ENCODE assay signal across 18 cellular contexts in genomic region chr10:20955355-20955893, GRCh38. TPM values are rescaled to one million over a fixed set of nuclear protein-coding genes. Genes with fewer than 3 reads are reported as not detected.
A peak's percentile ranks its signal among the peaks of the same experiment; 100 is the strongest.
DNase-seq lines count a peak whose midpoint lies in the region; ATAC-seq, FAIRE-seq and TF ChIP-seq lines count a peak whose summit lies in the region.
"Had no signal": no experiment of that assay in that cellular context is flagged by ENCODE, and none has a peak within 500 bp of the region (broad histone marks: within the 10 kb centered on the region; RNA-seq: fewer than 3 reads in every experiment).

No MANE protein-coding gene starts in this region.

- FAIRE-seq in K562 (lab: Jason Lieb, UNC) = peak; percentile 54
- FAIRE-seq: bronchial epithelial cell, HTR-8/SVneo, keratinocyte had no signal

- peak; percentile 63 for ATAC-seq in GM18520 (IDR thresholded peaks at IDR 0.05; ENCODE audit: unreplicated experiment)
- peak; percentile 91 for ATAC-seq in K562
- no peak for ATAC-seq in GM18519 (IDR thresholded peaks at IDR 0.05; ENCODE audit: low FRiP score, unreplicated experiment)
- ATAC-seq: right cardiac atrium; stimulated activated naive B cell treated with anti-CD40 and anti-IgM and Interleukin-4, amounts not matched to agents 10 μg/mL and 1 μg/mL and 100 μg/mL, for 72 hours had no signal

- intact Hi-C loops in K562 (cut with micrococcal nuclease) = no loop called here

- no peak for TF ChIP-seq POLR2A in K562 (conservative IDR thresholded peaks at IDR 0.05)

- TF ChIP-seq EP300 in K562 (IDR thresholded peaks at IDR 0.05; ENCODE audit: low read length) = no peak; the same call in 1 of the 2 replicates

- no TSS peak for BruUV-seq in K562 (replicated peaks; lab: Mats Ljungman, UMichigan)

- H3K27ac Mint-ChIP-seq in neural progenitor cell = peak overlapping the region; percentile 12
- H3K27ac Mint-ChIP-seq: stimulated activated naive B cell treated with anti-CD40 and anti-IgM and Interleukin-4, amounts not matched to agents 10 μg/mL and 1 μg/mL and 100 μg/mL, for 72 hours had no signal

- no peak overlapping the region for H3K4me3 Mint-ChIP-seq in neural progenitor cell
- H3K4me3 Mint-ChIP-seq: stimulated activated naive B cell treated with anti-CD40 and anti-IgM and Interleukin-4, amounts not matched to agents 10 μg/mL and 1 μg/mL and 100 μg/mL, for 72 hours had no signal

- DNase-seq in NCI-H524 (lab: John Stamatoyannopoulos, UW) (peak; percentile 44 to 72), K562 (ENCODE audit: extremely low read depth in 1 of 4, low spot score in 3 of 4) (peak in 2 of 4 experiments; percentile 34 to 62), neural progenitor cell (ENCODE audit: low spot score) (peak; percentile 14), MV-4-11 (lab: John Stamatoyannopoulos, UW) (no peak)
- no peak for DNase-seq in activated CD8-positive, alpha-beta memory T cell treated with anti-CD3 and anti-CD28 coated beads, Interleukin-2, amount 50 U/mL, for 4 hours
- DNase-seq: activated naive CD4-positive, alpha-beta T cell treated with Interleukin-2 at 50 U/mL for 16 hours; activated T-cell treated with anti-CD3 and anti-CD28 coated beads, Interleukin-2, amount 50 U/mL, for 48 hours; adrenal gland; cortex of kidney; NCI-H69; right cardiac atrium; stimulated activated CD4-positive, alpha-beta T cell treated with anti-CD3 and anti-CD28 coated beads, Interleukin-4, amount 100 ng/mL, for 1 hour; stimulated activated naive B cell treated with anti-CD40 and anti-IgM and Interleukin-4, amounts not matched to agents 10 μg/mL and 1 μg/mL and 100 μg/mL, for 72 hours had no signal

- H3K36me3 ChIP-seq in K562 (ENCODE audit: control insufficient read depth, insufficient read depth, low read length) (no peaks in the 10 kb centered on the region), neural progenitor cell (no peaks in the 10 kb centered on the region)
- H3K36me3 ChIP-seq: adrenal gland had no signal

- peaks cover 32% of the 10 kb centered on the region for H3K4me1 Mint-ChIP-seq in neural progenitor cell
- H3K4me1 Mint-ChIP-seq: stimulated activated naive B cell treated with anti-CD40 and anti-IgM and Interleukin-4, amounts not matched to agents 10 μg/mL and 1 μg/mL and 100 μg/mL, for 72 hours had no signal

- CTCF ChIA-PET in K562 (lab: Yijun Ruan, JAX; ENCODE audit: low intra/inter-chr PET ratio) = no interaction called here

- TF ChIP-seq CTCF in K562 (IDR thresholded peaks at IDR 0.05 in 2 of 3, conservative IDR thresholded peaks at IDR 0.05 in 1 of 3; ENCODE audit: insufficient read depth in 2 of 3, low read depth in 1 of 3, low read length in 3 of 3) = no peak
- no peak for TF ChIP-seq CTCF in neural progenitor cell (IDR thresholded peaks at IDR 0.05)

- no peaks in the 10 kb centered on the region for H3K79me2 ChIP-seq in K562 (ENCODE audit: control insufficient read depth, insufficient read depth, low read length)
- no peaks in the 10 kb centered on the region for H3K79me2 ChIP-seq in neural progenitor cell (ENCODE audit: low read depth)

- peaks cover 27% of the 10 kb centered on the region for H3F3A ChIP-seq in neural progenitor cell (ENCODE audit: low read depth)

- H3K4me2 ChIP-seq in K562 (ENCODE audit: insufficient read depth, low read length) (no peak overlapping the region; the same call in 1 of the 2 replicates), neural progenitor cell (peak overlapping the region; percentile 64)

- H3K36me3 Mint-ChIP-seq in neural progenitor cell = peaks cover 5% of the 10 kb centered on the region
- H3K36me3 Mint-ChIP-seq: stimulated activated naive B cell treated with anti-CD40 and anti-IgM and Interleukin-4, amounts not matched to agents 10 μg/mL and 1 μg/mL and 100 μg/mL, for 72 hours had no signal

- no peak overlapping the region for H2AFZ ChIP-seq in K562 (ENCODE audit: low read depth, low read length)
- H2AFZ ChIP-seq in neural progenitor cell (replicated peaks) = no peak overlapping the region

- H3K9ac ChIP-seq in K562 (ENCODE audit: insufficient read depth in 1 of 2, low read depth in 2 of 2, low read length in 2 of 2) (no peak overlapping the region), neural progenitor cell (no peak overlapping the region)

- H3K4me3 ChIP-seq in K562 (no peak overlapping the region), neural progenitor cell (no peak overlapping the region)
- H3K4me3 ChIP-seq: adrenal gland had no signal

- in situ Hi-C loops in K562 (cut with MboI) = no loop called here

- POLR2A ChIA-PET in K562 (lab: Yijun Ruan, JAX) = no interaction called here

- no peaks in the 10 kb centered on the region for H3K9me3 ChIP-seq in K562 (replicated peaks; ENCODE audit: control insufficient read depth, insufficient read depth, low read depth, low read length)
- H3K9me3 ChIP-seq in neural progenitor cell (ENCODE audit: low read depth) = no peaks in the 10 kb centered on the region
- H3K9me3 ChIP-seq: adrenal gland had no signal

- 0% methylated on average over 1 of the region's 1 CpG for WGBS in K562 (ENCODE audit: insufficient coverage, low coverage, missing lambda C conversion rate)

- H3K27me3 Mint-ChIP-seq in neural progenitor cell (ENCODE audit: insufficient read depth, low read depth) = no peaks in the 10 kb centered on the region

- no peak for TF ChIP-seq RAD21 in K562 (CRISPR knock-in tag; conservative IDR thresholded peaks at IDR 0.05 in 1 of 2, IDR thresholded peaks at IDR 0.05 in 1 of 2)

- H3K27ac ChIP-seq in K562 (ENCODE audit: extremely low read depth, low read depth, low read length) (no peak overlapping the region), neural progenitor cell (peak overlapping the region; percentile 93)
- H3K27ac ChIP-seq: adrenal gland had no signal

- no peaks in the 10 kb centered on the region for H3K9me3 Mint-ChIP-seq in neural progenitor cell
- H3K9me3 Mint-ChIP-seq: stimulated activated naive B cell treated with anti-CD40 and anti-IgM and Interleukin-4, amounts not matched to agents 10 μg/mL and 1 μg/mL and 100 μg/mL, for 72 hours had no signal

- H3K4me1 ChIP-seq in K562 (replicated peaks in 1 of 2; ENCODE audit: control insufficient read depth in 2 of 2, insufficient read depth in 2 of 2, low read length in 2 of 2) (peaks cover 0 to 10% of the 10 kb centered on the region in 2 experiments; a peak in 2 of 5 replicates), neural progenitor cell (peaks cover 51% of the 10 kb centered on the region)
- H3K4me1 ChIP-seq: adrenal gland had no signal

- H4K20me1 ChIP-seq in K562 (replicated peaks; ENCODE audit: control insufficient read depth, insufficient read depth, low read length) (no peaks in the 10 kb centered on the region), neural progenitor cell (ENCODE audit: low read depth) (no peaks in the 10 kb centered on the region)

- no peaks in the 10 kb centered on the region for H3K27me3 ChIP-seq in K562 (ENCODE audit: control insufficient read depth in 2 of 2, insufficient read depth in 2 of 2, low read length in 2 of 2)
- no peaks in the 10 kb centered on the region for H3K27me3 ChIP-seq in neural progenitor cell
- H3K27me3 ChIP-seq: adrenal gland had no signal

- H3K9me1 ChIP-seq in K562 (ENCODE audit: control insufficient read depth, insufficient read depth, low read length) = no peaks in the 10 kb centered on the region

TF ChIP-seq in K562, 482 proteins besides CTCF, POLR2A, EP300 and RAD21 (continues in another document):
- TF ChIP-seq ZNF57 (CRISPR knock-in tag; IDR thresholded peaks at IDR 0.05) (no peak), CREM (IDR thresholded peaks at IDR 0.05; ENCODE audit: low read depth) (peak; percentile 9; the same call in 1 of the 2 replicates), DPF2 (IDR thresholded peaks at IDR 0.05) (peak; percentile 80), ATF1 (CRISPR knock-in tag; IDR thresholded peaks at IDR 0.05) (no peak), ATF1 (tag; IDR thresholded peaks at IDR 0.05) (0 out of 2 replicates have a peak, but pooled peaks have one; percentile 13), ID3 (CRISPR knock-in tag; IDR thresholded peaks at IDR 0.05) (no peak), ID3 (tag; IDR thresholded peaks at IDR 0.05) (no peak), MIER1 (IDR thresholded peaks at IDR 0.05; ENCODE audit: low read depth) (no peak), ZNF644 (tag; IDR thresholded peaks at IDR 0.05; ENCODE audit: low read depth) (no peak), SMARCC2 (IDR thresholded peaks at IDR 0.05; ENCODE audit: low read depth) (0 out of 2 replicates have a peak, but pooled peaks have one; percentile 41)

RNA-seq across cellular contexts. Expression of gene NEBL, which starts 58.3 kb away (rescaled TPM):
- total RNA-seq in K562 (2011; cell fraction: chromatin; rRNA removed; ENCODE audit: low replicate concordance) = 5.5 and 30.8 TPM in 2 replicates
- 2.7 and 8.0 TPM in 2 replicates for total RNA-seq in K562 (2011; cell fraction: nucleolus; rRNA removed)
- 15.3 and 18.3 TPM in 2 replicates for total RNA-seq in K562 (2011; cell fraction: nucleoplasm; rRNA removed)
- total RNA-seq in K562 (2014; rRNA removed) (11.1 and 11.2 TPM in 2 replicates), K562 (2014; rRNA removed; fragmentation: Illumina TruSeq; extraction: Trizol) (14.6 and 16.5 TPM in 2 replicates), K562 (2015; rRNA removed; fragmentation: Illumina TruSeq; extraction: Trizol) (8.0 and 8.7 TPM in 2 replicates), K562 (2021) (10.0 and 12.5 TPM in 2 replicates), neural progenitor cell (ENCODE audit: low replicate concordance) (52.8 and 77.6 TPM in 2 replicates)
- polyA plus RNA-seq in K562 (2011; rRNA removed) (0.73 and 0.82 TPM in 2 replicates), K562 (2014; fragmentation: Illumina TruSeq; extraction: Trizol) (9.5 and 9.8 TPM in 2 replicates), K562 (2014; fragmentation: Nextera tagmentation; extraction: Ambion mirVana) (1 to 10 TPM; 2.3 to 3.0 TPM), K562 (2014; rRNA removed) (10.7 and 11.7 TPM in 2 replicates)
- polyA plus RNA-seq in K562 (2011; cell fraction: cytosol; rRNA removed) = 0.37 and 0.43 TPM in 2 replicates
- 1.1 and 1.3 TPM in 2 replicates for polyA plus RNA-seq in K562 (2011; cell fraction: nucleus; rRNA removed)
- 10.3 and 38.0 TPM in 2 replicates for polyA plus RNA-seq in K562 (2012)
- 1.9 and 2.8 TPM in 2 replicates for polyA minus RNA-seq in K562 (2011; rRNA and poly(A)+ RNA removed)
- 0.67 and 0.73 TPM in 2 replicates for polyA minus RNA-seq in K562 (2011; cell fraction: cytosol; rRNA and poly(A)+ RNA removed)
- polyA minus RNA-seq in K562 (2011; cell fraction: nucleus; rRNA and poly(A)+ RNA removed) = 2.2 and 4.2 TPM in 2 replicates

Comparison
In these comparisons a context has a peak if more than half of its experiments do, and no peak if none do; other contexts are left out.
1. DNase-seq: peak in NCI-H524 (2 of 2) and neural progenitor cell (single experiment); none in activated CD8-positive, alpha-beta memory T cell treated with anti-CD3 and anti-CD28 coated beads, Interleukin-2, amount 50 U/mL, for 4 hours (single experiment) and MV-4-11 (single experiment).